In genomic region chr1:16687132-16687800, GRCh38 we compare ENCODE assay signal across 5 cellular contexts. TPM values are rescaled to one million over a fixed set of nuclear protein-coding genes. Genes with fewer than 3 reads are reported as not detected.
"Had no signal": no experiment of that assay in that cellular context is flagged by ENCODE, and none has a peak within 500 bp of the region (broad histone marks: within the 10 kb centered on the region; RNA-seq: fewer than 3 reads in every experiment).

No MANE protein-coding gene starts in this region.

RNA-seq across cellular contexts. Expression of gene RNU1-3, which starts 20.5 kb away (rescaled TPM):
- polyA plus RNA-seq: adrenal gland, aorta, cardiac muscle cell, foreskin keratinocyte, heart left ventricle had no signal

RNA-seq across cellular contexts. Expression of gene RNU1-4, which starts 53.0 kb away (rescaled TPM):
- polyA plus RNA-seq: adrenal gland, aorta, cardiac muscle cell, foreskin keratinocyte, heart left ventricle had no signal
